ENCODE assay signal across 12 cellular contexts in the genomic region with DNA sequence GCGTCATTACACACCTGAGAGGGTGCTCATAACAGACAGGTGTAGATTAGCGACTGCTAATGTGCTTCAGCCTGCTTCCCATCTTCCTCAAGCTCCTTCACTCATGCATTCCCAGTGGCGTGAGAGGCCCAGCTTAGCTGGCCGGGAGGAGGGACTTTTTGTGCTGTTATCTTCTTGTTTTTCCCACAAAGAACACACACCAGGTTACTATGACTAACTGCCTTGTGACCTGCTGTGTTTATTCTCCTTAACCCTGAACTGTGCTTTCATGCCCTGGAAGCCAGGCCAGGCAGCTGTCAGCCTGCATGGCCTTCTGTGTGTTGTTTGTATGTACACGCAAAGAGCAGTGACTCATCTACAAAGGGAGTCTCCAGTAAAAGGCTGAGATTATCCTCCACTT.
DNase-seq lines count a peak whose midpoint lies in the region; ATAC-seq, FAIRE-seq and TF ChIP-seq lines count a peak whose summit lies in the region.
"Had no signal": no experiment of that assay in that cellular context is flagged by ENCODE, and none has a peak within 500 bp of the region (broad histone marks: within the 10 kb centered on the region; RNA-seq: fewer than 3 reads in every experiment).

No MANE protein-coding gene starts in this region.

- SMC1A ChIA-PET in GM12878 (lab: Charles Lee; ENCODE audit: uncharacterized antibody, unreplicated experiment): interaction anchor here (0.8 to 5.6 kb wide), 19 partner anchors 10 to 154 kb away, joined by 3 to 42 read pairs (median 4); no protein-coding TSS in a partner anchor

- FAIRE-seq in GM12878 (lab: Jason Lieb, UNC): no peak

- BruUV-seq in GM12878 (replicated peaks; lab: Mats Ljungman, UMichigan): no TSS peak

- H4K20me1 ChIP-seq in GM12878 (ENCODE audit: control insufficient read depth, insufficient read depth): no peaks in the 10 kb centered on the region

- H3K9me3 ChIP-seq in GM12878 (replicated peaks; ENCODE audit: control insufficient read depth, insufficient read depth, low read length) (peaks cover 12% of the 10 kb centered on the region), aorta (ENCODE audit: control insufficient read depth, low read length) (no peaks in the 10 kb centered on the region)

- H3K79me2 ChIP-seq in GM12878 (ENCODE audit: control insufficient read depth, insufficient read depth, low read length): peaks cover 43% of the 10 kb centered on the region

- H3K27ac ChIP-seq in GM12878 (ENCODE audit: control insufficient read depth, insufficient read depth) (peak overlapping the region; percentile 82), aorta (ENCODE audit: low read depth in 1 of 2, low read length in 2 of 2) (no peak overlapping the region)
- H3K27ac ChIP-seq: 22Rv1 had no signal

- peak overlapping the region; percentile 61 for H3K27ac Mint-ChIP-seq in type B pancreatic cell
- H3K27ac Mint-ChIP-seq: HFFc6 had no signal

- TF ChIP-seq CTCF in GM12878 (IDR thresholded peaks at IDR 0.05 in 2 of 3, conservative IDR thresholded peaks at IDR 0.05 in 1 of 3; ENCODE audit: control insufficient read depth in 2 of 3, extremely low read depth in 1 of 3, insufficient read depth in 1 of 3, low read depth in 3 of 3, low read length in 3 of 3) (no peak), type B pancreatic cell (conservative IDR thresholded peaks at IDR 0.05) (no peak)

- no peak overlapping the region for H3K9ac ChIP-seq in GM12878 (ENCODE audit: control insufficient read depth, insufficient read depth, low read length)

- no peak overlapping the region for H3K4me3 ChIP-seq in GM12878
- no peak overlapping the region for H3K4me3 ChIP-seq in aorta (ENCODE audit: low read length in 2 of 2)

- H2AFZ ChIP-seq in GM12878 (ENCODE audit: control insufficient read depth, low read depth, low read length): no peak overlapping the region

- RAD21 ChIA-PET in GM12878 (lab: Charles Lee; ENCODE audit: unreplicated experiment): interaction anchor here (1.0 to 3.2 kb wide), 11 partner anchors 15 to 141 kb away, joined by 3 to 24 read pairs (median 3); no protein-coding TSS in a partner anchor

- in situ Hi-C loops in GM12878 (cut with MboI): no loop called here

- H3K4me2 ChIP-seq in GM12878 (ENCODE audit: control insufficient read depth, insufficient read depth): no peak overlapping the region

- CTCF ChIA-PET in GM12878 (lab: Yijun Ruan, JAX): interaction anchor here (0.9 to 2.9 kb wide), 10 partner anchors 12 to 154 kb away, joined by 3 to 13 read pairs (median 4); no protein-coding TSS in a partner anchor

- peak; percentile 49 for DNase-seq in DMS79 treated with DMSO at 0.1 percent for 48 hours (lab: John Stamatoyannopoulos, UW)
- DNase-seq in DMS79 (lab: John Stamatoyannopoulos, UW): no peak
- peak; percentile 58 for DNase-seq in GM12878 (ENCODE audit: low read depth, low spot score)
- DNase-seq in kidney glomerular epithelial cell (lab: John Stamatoyannopoulos, UW): peak; percentile 81
- DNase-seq in type B pancreatic cell (ENCODE audit: extremely low spot score, unreplicated experiment): no peak
- no peak for DNase-seq in SW 1271 (lab: John Stamatoyannopoulos, UW)
- DNase-seq in aorta: no peak
- DNase-seq: activated T-cell treated with anti-CD3 and anti-CD28 coated beads for 4 hours, HFFc6, Kasumi-1 had no signal

- no peak overlapping the region for H3K4me3 Mint-ChIP-seq in type B pancreatic cell
- H3K4me3 Mint-ChIP-seq: HFFc6 had no signal

- H3K27me3 ChIP-seq in GM12878 (replicated peaks in 1 of 2; ENCODE audit: control insufficient read depth in 2 of 2, insufficient read depth in 2 of 2, low read length in 1 of 2): no peaks in the 10 kb centered on the region
- H3K27me3 ChIP-seq in aorta (ENCODE audit: control insufficient read depth in 1 of 2, insufficient read depth in 2 of 2, low read length in 1 of 2): no peaks in the 10 kb centered on the region

- peaks cover 13% of the 10 kb centered on the region for H3K9me3 Mint-ChIP-seq in type B pancreatic cell
- H3K9me3 Mint-ChIP-seq: HFFc6 had no signal

- intact Hi-C loops in GM12878 (cut with micrococcal nuclease; ENCODE audit: unreplicated experiment) (loop anchor here (5.0 kb wide), 1 partner anchor 37 kb away; no protein-coding TSS in a partner anchor), aorta (cut with DNase I) (no loop called here)

- no peak for TF ChIP-seq RAD21 in GM12878 (IDR thresholded peaks at IDR 0.05; ENCODE audit: insufficient read depth, low read depth, low read length)

- no peak for TF ChIP-seq POLR2A in GM12878 (IDR thresholded peaks at IDR 0.05; ENCODE audit: low read depth, low read length)

- H3K36me3 Mint-ChIP-seq in type B pancreatic cell: no peaks in the 10 kb centered on the region

- peak in 1 of 2 experiments; percentile 76; a peak in 2 of 4 replicates for TF ChIP-seq EP300 in GM12878 (IDR thresholded peaks at IDR 0.05; ENCODE audit: borderline replicate concordance in 1 of 2, control insufficient read depth in 1 of 2, low read depth in 2 of 2, low read length in 2 of 2)

- ATAC-seq in GM12878: peak; percentile 76
- no peak for ATAC-seq in HG02884 (IDR thresholded peaks at IDR 0.05; ENCODE audit: unreplicated experiment)
- no peak for ATAC-seq in aorta (ENCODE audit: low FRiP score)

- H3K4me1 ChIP-seq in GM12878 (ENCODE audit: control insufficient read depth, insufficient read depth, low read length) (peaks cover 31% of the 10 kb centered on the region), aorta (ENCODE audit: control insufficient read depth in 1 of 2, insufficient read depth in 2 of 2, low read length in 2 of 2) (no peaks in the 10 kb centered on the region)

- H3K27me3 Mint-ChIP-seq in type B pancreatic cell: no peaks in the 10 kb centered on the region

- H3K4me1 Mint-ChIP-seq in type B pancreatic cell (ENCODE audit: unreplicated experiment): peaks cover 24% of the 10 kb centered on the region

- H3K36me3 ChIP-seq in GM12878 (ENCODE audit: control insufficient read depth in 2 of 2, insufficient read depth in 2 of 2, low read length in 1 of 2) (no peaks in the 10 kb centered on the region; a peak in 1 of 4 replicates), aorta (ENCODE audit: control insufficient read depth in 1 of 2, insufficient read depth in 2 of 2, low read length in 1 of 2) (no peaks in the 10 kb centered on the region)

- POLR2A ChIA-PET in GM12878 (lab: Charles Lee): interaction anchor here (0.6 to 3.6 kb wide), 6 partner anchors 15 to 145 kb away, joined by 3 to 18 read pairs (median 8); no protein-coding TSS in a partner anchor

- whole genome bisulfite sequencing in GM12878 (ENCODE audit: insufficient coverage, insufficient replicate concordance, low lambda C conversion rate, missing lambda C conversion rate): 78% methylated on average over 5 of the region's 5 CpGs
- 86 to 89% methylated on average over 5 of the region's 5 CpGs for whole genome bisulfite sequencing in aorta, 2 donors

TF ChIP-seq in GM12878, 131 proteins besides CTCF, POLR2A, EP300 and RAD21 (continues in another document):
- TF ChIP-seq RELA (IDR thresholded peaks at IDR 0.05; ENCODE audit: borderline replicate concordance, partially characterized antibody) (peak; percentile 26), ZZZ3 (IDR thresholded peaks at IDR 0.05; ENCODE audit: control insufficient read depth, insufficient read length, low read depth) (no peak), ZNF384 (IDR thresholded peaks at IDR 0.05; ENCODE audit: borderline replicate concordance, low read depth, low read length) (no peak), BRCA1 (IDR thresholded peaks at IDR 0.05; ENCODE audit: low read depth, low read length) (no peak), SMAD1 (IDR thresholded peaks at IDR 0.05; ENCODE audit: low read depth, partially characterized antibody) (no peak), RAD51 (IDR thresholded peaks at IDR 0.05) (no peak), KDM1A (IDR thresholded peaks at IDR 0.05; ENCODE audit: borderline replicate concordance) (no peak)
- TF ChIP-seq, protein P1, sequence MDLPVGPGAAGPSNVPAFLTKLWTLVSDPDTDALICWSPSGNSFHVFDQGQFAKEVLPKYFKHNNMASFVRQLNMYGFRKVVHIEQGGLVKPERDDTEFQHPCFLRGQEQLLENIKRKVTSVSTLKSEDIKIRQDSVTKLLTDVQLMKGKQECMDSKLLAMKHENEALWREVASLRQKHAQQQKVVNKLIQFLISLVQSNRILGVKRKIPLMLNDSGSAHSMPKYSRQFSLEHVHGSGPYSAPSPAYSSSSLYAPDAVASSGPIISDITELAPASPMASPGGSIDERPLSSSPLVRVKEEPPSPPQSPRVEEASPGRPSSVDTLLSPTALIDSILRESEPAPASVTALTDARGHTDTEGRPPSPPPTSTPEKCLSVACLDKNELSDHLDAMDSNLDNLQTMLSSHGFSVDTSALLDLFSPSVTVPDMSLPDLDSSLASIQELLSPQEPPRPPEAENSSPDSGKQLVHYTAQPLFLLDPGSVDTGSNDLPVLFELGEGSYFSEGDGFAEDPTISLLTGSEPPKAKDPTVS (IDR thresholded peaks at IDR 0.05; ENCODE audit: low read depth, low read length): no peak
- TF ChIP-seq, protein P2, sequence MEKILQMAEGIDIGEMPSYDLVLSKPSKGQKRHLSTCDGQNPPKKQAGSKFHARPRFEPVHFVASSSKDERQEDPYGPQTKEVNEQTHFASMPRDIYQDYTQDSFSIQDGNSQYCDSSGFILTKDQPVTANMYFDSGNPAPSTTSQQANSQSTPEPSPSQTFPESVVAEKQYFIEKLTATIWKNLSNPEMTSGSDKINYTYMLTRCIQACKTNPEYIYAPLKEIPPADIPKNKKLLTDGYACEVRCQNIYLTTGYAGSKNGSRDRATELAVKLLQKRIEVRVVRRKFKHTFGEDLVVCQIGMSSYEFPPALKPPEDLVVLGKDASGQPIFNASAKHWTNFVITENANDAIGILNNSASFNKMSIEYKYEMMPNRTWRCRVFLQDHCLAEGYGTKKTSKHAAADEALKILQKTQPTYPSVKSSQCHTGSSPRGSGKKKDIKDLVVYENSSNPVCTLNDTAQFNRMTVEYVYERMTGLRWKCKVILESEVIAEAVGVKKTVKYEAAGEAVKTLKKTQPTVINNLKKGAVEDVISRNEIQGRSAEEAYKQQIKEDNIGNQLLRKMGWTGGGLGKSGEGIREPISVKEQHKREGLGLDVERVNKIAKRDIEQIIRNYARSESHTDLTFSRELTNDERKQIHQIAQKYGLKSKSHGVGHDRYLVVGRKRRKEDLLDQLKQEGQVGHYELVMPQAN (conservative IDR thresholded peaks at IDR 0.05): no peak
- TF ChIP-seq, protein P3, sequence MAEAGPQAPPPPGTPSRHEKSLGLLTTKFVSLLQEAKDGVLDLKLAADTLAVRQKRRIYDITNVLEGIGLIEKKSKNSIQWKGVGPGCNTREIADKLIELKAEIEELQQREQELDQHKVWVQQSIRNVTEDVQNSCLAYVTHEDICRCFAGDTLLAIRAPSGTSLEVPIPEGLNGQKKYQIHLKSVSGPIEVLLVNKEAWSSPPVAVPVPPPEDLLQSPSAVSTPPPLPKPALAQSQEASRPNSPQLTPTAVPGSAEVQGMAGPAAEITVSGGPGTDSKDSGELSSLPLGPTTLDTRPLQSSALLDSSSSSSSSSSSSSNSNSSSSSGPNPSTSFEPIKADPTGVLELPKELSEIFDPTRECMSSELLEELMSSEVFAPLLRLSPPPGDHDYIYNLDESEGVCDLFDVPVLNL (IDR thresholded peaks at IDR 0.05; ENCODE audit: low read depth, low read length): no peak

Comparison
In these comparisons a context has a peak if more than half of its experiments do, and no peak if none do; other contexts are left out.
1. DNase-seq: peak in DMS79 treated with DMSO at 0.1 percent for 48 hours (single experiment), GM12878 (single experiment) and kidney glomerular epithelial cell (single experiment); none in DMS79 (single experiment), type B pancreatic cell (single experiment), SW 1271 (0 of 2) and aorta (0 of 2).